In the genomic region with DNA sequence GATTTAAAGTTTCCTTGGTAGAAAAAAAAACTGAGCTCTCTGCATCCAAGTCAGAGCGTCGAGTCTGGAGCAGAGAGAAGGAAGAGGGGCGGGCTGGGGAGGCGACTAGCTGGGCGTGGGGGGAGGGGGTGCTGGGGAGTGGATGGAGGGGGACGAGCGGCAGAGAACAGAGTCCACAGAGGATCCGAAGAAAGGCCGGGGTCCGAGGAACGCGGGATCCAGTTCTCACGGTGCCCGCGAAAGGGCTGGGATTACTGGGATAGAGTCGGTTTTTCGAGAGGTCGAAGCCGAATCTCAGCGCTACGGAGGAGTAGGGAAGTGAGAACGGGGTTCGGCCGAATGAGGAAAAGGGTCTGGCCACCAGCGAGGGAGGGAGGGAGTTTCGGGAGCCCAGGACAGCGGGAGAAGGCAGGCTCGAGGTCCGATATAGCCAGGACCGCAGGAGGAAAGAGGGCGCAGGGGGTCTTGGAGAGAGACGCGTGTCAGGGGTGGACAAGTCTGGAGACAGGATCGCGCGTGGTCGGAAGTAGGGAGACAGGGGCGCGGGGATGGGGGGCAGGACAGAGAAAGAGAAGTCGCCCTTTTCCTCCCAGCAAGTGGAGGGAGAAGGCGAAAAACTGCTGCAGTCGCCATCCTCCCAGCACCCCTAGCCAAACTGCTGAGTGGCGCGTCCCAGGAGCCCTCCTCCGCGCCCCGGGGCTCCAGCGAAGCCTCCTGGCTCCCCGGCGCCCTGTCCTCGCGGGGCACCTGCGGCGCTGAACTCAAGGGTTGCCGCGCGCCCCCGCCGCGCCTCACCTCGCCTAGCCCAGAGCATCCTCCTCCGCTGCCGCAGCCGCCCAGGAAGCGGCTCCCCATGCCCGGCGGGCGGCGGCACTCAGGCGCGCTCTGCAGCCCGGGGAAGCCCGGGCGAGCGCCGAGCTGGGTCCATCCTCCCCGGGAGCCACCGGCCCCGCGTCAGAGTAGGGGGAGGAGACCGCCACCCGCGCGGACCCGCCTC, we compare ENCODE assay signal across 9 cellular contexts. TPM values are rescaled to one million over a fixed set of nuclear protein-coding genes. Genes with fewer than 3 reads are reported as not detected.
A peak's percentile ranks its signal among the peaks of the same experiment; 100 is the strongest.
DNase-seq lines count a peak whose midpoint lies in the region; ATAC-seq and TF ChIP-seq lines count a peak whose summit lies in the region.
"Had no signal": no experiment of that assay in that cellular context is flagged by ENCODE, and none has a peak within 500 bp of the region (broad histone marks: within the 10 kb centered on the region; RNA-seq: fewer than 3 reads in every experiment).

A gene (minus strand): TSS at position 926 of the 997 bp plus-strand sequence. CDS start 133,030 bp downstream, outside the sequence.

- no peaks in the 10 kb centered on the region for H3K79me2 ChIP-seq in parathyroid adenoma

- H3K4me3 ChIP-seq in foreskin fibroblast (ENCODE audit: low read depth in 1 of 2, low read length in 2 of 2) = peak within 1 kb of the TSS; percentile 51 to 69
- H3K4me3 ChIP-seq in parathyroid adenoma (ENCODE audit: low read depth, low read length) = peak within 1 kb of the TSS; percentile 47

- H3K4me1 ChIP-seq in parathyroid adenoma = no peaks in the 10 kb centered on the region

- H3K27ac ChIP-seq in parathyroid adenoma = no peak within 1 kb of the TSS

- DNase-seq in ELF-1 (ENCODE audit: low read depth, low spot score) (peak; percentile 47), foreskin fibroblast (peak in 1 of 2 donors; percentile 39), DMS114 treated with DMSO at 0.1 percent for 48 hours (lab: John Stamatoyannopoulos, UW; ENCODE audit: unreplicated experiment) (no peak), NCI-H1092 (lab: John Stamatoyannopoulos, UW) (no peak)

- H3K9me3 ChIP-seq in parathyroid adenoma (ENCODE audit: control insufficient read depth, low read length) = no peaks in the 10 kb centered on the region

- H3K27me3 ChIP-seq in parathyroid adenoma (ENCODE audit: control insufficient read depth, insufficient read depth, low read length) = no peaks in the 10 kb centered on the region

- H2AFZ ChIP-seq in parathyroid adenoma = peak within 1 kb of the TSS; percentile 35

- no peaks in the 10 kb centered on the region for H3K36me3 ChIP-seq in parathyroid adenoma (ENCODE audit: control insufficient read depth, insufficient read depth, low read length)

- H3K4me2 ChIP-seq in parathyroid adenoma (ENCODE audit: low read length) = peak within 1 kb of the TSS; percentile 74

- TF ChIP-seq CTCF in foreskin fibroblast (IDR thresholded peaks at IDR 0.05; ENCODE audit: low read depth, low read length) = no peak
- TF ChIP-seq CTCF in parathyroid adenoma (IDR thresholded peaks at IDR 0.05) = no peak

- ATAC-seq in GM18520 (IDR thresholded peaks at IDR 0.05; ENCODE audit: unreplicated experiment) (no peak), esophagus mucosa (no peak)

- no peak within 1 kb of the TSS for H3K9ac ChIP-seq in parathyroid adenoma

TF ChIP-seq in PFSK-1, 5 proteins besides CTCF, POLR2A, EP300 and RAD21:
- peak; percentile 31; the same call in 1 of the 2 replicates for TF ChIP-seq TAF1 (IDR thresholded peaks at IDR 0.05; ENCODE audit: borderline replicate concordance, insufficient read depth, low read length)
- TF ChIP-seq POLR2AphosphoS5 (IDR thresholded peaks at IDR 0.05; ENCODE audit: low read depth, low read length) = no peak

RNA-seq across cellular contexts. Expression of the gene that starts here (rescaled TPM):
- polyA plus RNA-seq in PFSK-1 (2012; ENCODE audit: insufficient read length, low read depth) = 3.6 TPM
- total RNA-seq in esophagus mucosa = 0.04 TPM
- total RNA-seq: dermis microvascular lymphatic vessel endothelial cell had no signal
